Comparison of ENCODE assay signal across 8 cellular contexts in the genomic region with DNA sequence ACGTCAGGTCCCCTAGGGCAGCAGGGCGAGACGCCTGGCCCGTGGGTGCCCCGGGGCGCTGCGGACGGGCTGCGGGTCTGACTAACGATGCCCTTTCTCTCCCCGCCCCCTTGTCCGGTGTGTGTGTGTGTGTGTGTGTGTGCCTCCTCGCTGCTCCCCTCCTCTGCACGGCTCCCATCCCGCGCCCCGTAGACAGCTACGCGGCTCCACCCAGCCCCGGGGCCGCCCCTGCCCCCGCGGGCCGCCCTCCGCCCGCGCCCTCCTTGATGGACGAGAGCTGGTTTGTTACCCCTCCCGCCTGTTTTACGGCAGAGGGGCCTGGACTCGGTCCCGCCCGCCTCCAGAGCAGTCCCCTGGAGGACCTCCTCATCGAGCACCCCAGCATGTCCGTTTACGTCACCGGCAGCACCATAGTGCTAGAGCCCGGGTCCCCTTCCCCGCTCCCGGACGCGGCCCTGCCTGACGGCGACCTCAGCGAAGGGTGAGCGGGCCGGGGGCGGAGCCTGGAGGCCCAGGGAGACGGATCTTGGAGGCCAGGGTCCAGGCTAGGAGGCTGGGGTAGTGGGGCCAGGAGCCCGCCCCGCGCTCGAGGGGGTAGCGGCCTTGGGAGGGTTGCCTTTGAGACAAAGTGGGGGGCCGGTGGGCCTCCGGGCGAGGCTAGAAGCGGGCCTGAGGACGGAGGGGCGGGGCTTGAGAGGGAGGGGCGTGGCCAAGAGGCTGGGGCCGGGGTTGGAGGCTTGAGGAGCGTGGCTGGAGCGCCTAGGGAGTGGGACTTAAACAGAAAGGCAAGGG. TPM values are rescaled to one million over a fixed set of nuclear protein-coding genes. Genes with fewer than 3 reads are reported as not detected.
A peak's percentile ranks its signal among the peaks of the same experiment; 100 is the strongest.
DNase-seq lines count a peak whose midpoint lies in the region; ATAC-seq and TF ChIP-seq lines count a peak whose summit lies in the region.

No MANE protein-coding gene starts in this region.

- peak; percentile 90 for DNase-seq in BE2C
- peak; percentile 86 for DNase-seq in NCI-H748 (lab: John Stamatoyannopoulos, UW; ENCODE audit: unreplicated experiment)
- peak; percentile 49 for DNase-seq in activated CD8-positive, alpha-beta memory T cell treated with anti-CD3 and anti-CD28 coated beads, Interleukin-2, amount 50 U/mL, for 24 hours (ENCODE audit: extremely low read depth)
- DNase-seq in endodermal cell: peak; percentile 95
- peak; percentile 84 for DNase-seq in midbrain (lab: John Stamatoyannopoulos, UW)
- DNase-seq in stimulated activated CD8-positive, alpha-beta memory T cell treated with anti-CD3 and anti-CD28 coated beads, Interleukin-2, amount 100 ng/mL, for 48 hours (ENCODE audit: low read depth in 2 of 2): peak; percentile 70 to 83

- WGBS in endodermal cell (ENCODE audit: insufficient coverage in 1 of 2, insufficient read length in 1 of 2), 2 experiments: 6% methylated on average over 7 to 64 of the region's 64 CpGs

- no peak for TF ChIP-seq CTCF in BE2C (IDR thresholded peaks at IDR 0.05; ENCODE audit: low read depth, low read length)
- TF ChIP-seq CTCF in endodermal cell (conservative IDR thresholded peaks at IDR 0.05): no peak

- no peak overlapping the region for H3K27ac Mint-ChIP-seq in endodermal cell

- peak; percentile 35 for ATAC-seq in GM19043 (IDR thresholded peaks at IDR 0.05; ENCODE audit: low read depth, unreplicated experiment)
- peak; percentile 61 for ATAC-seq in HG03354 (IDR thresholded peaks at IDR 0.05; ENCODE audit: poor library complexity, severe bottlenecking, unreplicated experiment)

- H3K4me3 Mint-ChIP-seq in endodermal cell: peak overlapping the region; percentile 67

- H3K4me3 ChIP-seq in BE2C (ENCODE audit: low read depth, low read length) (peak overlapping the region; percentile 64), endodermal cell (ENCODE audit: low read length) (peak overlapping the region; percentile 76)

- no peaks in the 10 kb centered on the region for H3K9me3 ChIP-seq in BE2C
- H3K9me3 ChIP-seq in endodermal cell (ENCODE audit: control insufficient read depth, low read length): no peaks in the 10 kb centered on the region

- peak overlapping the region; percentile 40 for H3K27ac ChIP-seq in endodermal cell (ENCODE audit: low read depth, low read length)

- peaks cover 2% of the 10 kb centered on the region for H3K36me3 ChIP-seq in BE2C
- peaks cover 13% of the 10 kb centered on the region for H3K36me3 ChIP-seq in endodermal cell (ENCODE audit: control insufficient read depth, insufficient read depth, low read length)

- peaks cover 15% of the 10 kb centered on the region for H3K4me1 ChIP-seq in BE2C
- H3K4me1 ChIP-seq in endodermal cell (ENCODE audit: control insufficient read depth, insufficient read depth, low read length): peaks cover 5% of the 10 kb centered on the region

- no peak overlapping the region for H3K9ac ChIP-seq in endodermal cell (ENCODE audit: extremely low read depth, low read length, poor library complexity, severe bottlenecking)

- peaks cover 42% of the 10 kb centered on the region for H3K27me3 Mint-ChIP-seq in endodermal cell (ENCODE audit: insufficient read depth)

- peaks cover 18% of the 10 kb centered on the region for H3K4me1 Mint-ChIP-seq in endodermal cell

- H3K9me3 Mint-ChIP-seq in endodermal cell: no peaks in the 10 kb centered on the region

- peaks cover 14% of the 10 kb centered on the region for H3K36me3 Mint-ChIP-seq in endodermal cell (ENCODE audit: low read depth)

- no peaks in the 10 kb centered on the region for H3K27me3 ChIP-seq in BE2C
- H3K27me3 ChIP-seq in endodermal cell (ENCODE audit: control insufficient read depth, insufficient read depth, low read length, poor library complexity, severe bottlenecking): peaks cover 16% of the 10 kb centered on the region

RNA-seq across cellular contexts. Expression of gene TP53INP2, which starts 5.1 kb away (rescaled TPM):
- 40.4 TPM for polyA plus RNA-seq in BE2C (2012; ENCODE audit: insufficient read depth, insufficient read length, low read depth)
- 10 to 100 TPM in 1 of 2 donors, 1 to 10 TPM in 1; 7.0 to 20.2 TPM for total RNA-seq in endodermal cell
- polyA plus RNA-seq in endodermal cell (2013, experiment 1 of 2): 13.9 TPM
- 12.8 TPM for polyA plus RNA-seq in endodermal cell (2013, experiment 2 of 2)

RNA-seq across cellular contexts. Expression of gene PIGU, which starts 32.3 kb away (rescaled TPM):
- 37.3 TPM for polyA plus RNA-seq in BE2C (2012; ENCODE audit: insufficient read depth, insufficient read length, low read depth)
- 10 to 100 TPM; 35.8 to 41.2 TPM for total RNA-seq in endodermal cell
- polyA plus RNA-seq in endodermal cell (2013, experiment 1 of 2): 63.0 TPM
- 54.4 TPM for polyA plus RNA-seq in endodermal cell (2013, experiment 2 of 2)

Comparison
In these comparisons a context has a peak if more than half of its experiments do, and no peak if none do; other contexts are left out.
1. Peak in every context shown above with its lines: DNase-seq, ATAC-seq, H3K4me3 ChIP-seq and H3K27ac ChIP-seq.